In the genomic region with DNA sequence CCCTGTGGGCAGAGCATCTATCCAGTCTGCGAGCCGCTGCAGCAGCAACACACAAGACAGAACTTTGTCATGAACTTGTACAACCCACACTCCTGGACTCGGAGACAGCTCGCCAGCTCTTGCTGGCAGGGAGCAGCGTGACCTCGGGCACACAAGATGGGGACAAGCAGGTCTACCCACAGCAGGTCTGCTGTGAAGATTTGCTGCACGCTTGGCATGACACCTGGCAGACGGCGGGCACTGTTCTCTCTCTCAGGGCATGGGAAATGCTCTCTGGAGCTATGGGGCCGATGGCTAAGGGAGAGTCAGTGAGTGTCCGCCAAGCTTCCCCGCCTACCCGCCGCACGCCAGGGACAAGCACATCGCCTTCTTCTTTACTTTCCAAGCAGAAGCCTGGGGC, we compare ENCODE assay signal across 13 cellular contexts.
DNase-seq lines count a peak whose midpoint lies in the region; ATAC-seq and TF ChIP-seq lines count a peak whose summit lies in the region.
"Had no signal": no experiment of that assay in that cellular context is flagged by ENCODE, and none has a peak within 500 bp of the region (broad histone marks: within the 10 kb centered on the region; RNA-seq: fewer than 3 reads in every experiment).

No MANE protein-coding gene starts in this region.

- no peaks in the 10 kb centered on the region for H3K27me3 Mint-ChIP-seq in CD14-positive monocyte (ENCODE audit: low read depth in 3 of 3)
- H3K27me3 Mint-ChIP-seq in T-cell = no peaks in the 10 kb centered on the region

- H3K27me3 ChIP-seq in esophagus squamous epithelium = no peaks in the 10 kb centered on the region
- no peaks in the 10 kb centered on the region for H3K27me3 ChIP-seq in neuronal stem cell (ENCODE audit: control insufficient read depth in 3 of 3, insufficient read depth in 3 of 3, low read depth in 1 of 3, low read length in 3 of 3)
- H3K27me3 ChIP-seq: esophagus muscularis mucosa had no signal

- no peaks in the 10 kb centered on the region for H3K9me3 Mint-ChIP-seq in CD14-positive monocyte
- H3K9me3 Mint-ChIP-seq in T-cell = no peaks in the 10 kb centered on the region

- no peak for TF ChIP-seq POLR2A in esophagus squamous epithelium (IDR thresholded peaks at IDR 0.05)

- no peak for ATAC-seq in T-cell (replicated peaks in 1 of 4)
- ATAC-seq in HG03457 (IDR thresholded peaks at IDR 0.05; ENCODE audit: unreplicated experiment) = no peak

- TF ChIP-seq CTCF in CD14-positive monocyte (IDR thresholded peaks at IDR 0.05) (no peak), esophagus squamous epithelium (IDR thresholded peaks at IDR 0.05) (no peak)

- H3K4me1 ChIP-seq in esophagus squamous epithelium (peaks cover 17 to 67% (median 31%) of the 10 kb centered on the region in 3 donors), neuronal stem cell (ENCODE audit: control insufficient read depth in 2 of 2, insufficient read depth in 1 of 2, low read depth in 1 of 2, low read length in 2 of 2) (peaks cover 10 to 16% of the 10 kb centered on the region in 2 donors)

- peaks cover 1% of the 10 kb centered on the region for H3K79me1 ChIP-seq in neuronal stem cell (ENCODE audit: low read depth, low read length)

- no peak overlapping the region for H2BK120ac ChIP-seq in neuronal stem cell (ENCODE audit: low read depth, low read length)

- peaks cover 29% of the 10 kb centered on the region for H3K4me1 Mint-ChIP-seq in CD14-positive monocyte
- H3K4me1 Mint-ChIP-seq in T-cell = peaks cover 54 to 76% (median 55%) of the 10 kb centered on the region in 3 donors

- no peak overlapping the region for H3K4me2 ChIP-seq in neuronal stem cell (ENCODE audit: insufficient read depth, low read length, poor library complexity, severe bottlenecking)

- intact Hi-C loops in CD14-positive monocyte (cut with micrococcal nuclease) (loop anchor here in 1 of 2 donors (10.0 kb wide), 2 partner anchors 96 to 296 kb away; partner anchors contain the start of gene ITPKB), esophagus squamous epithelium (cut with DNase I) (no loop called here), posterior vena cava (cut with DNase I) (loop anchor here in 1 of 2 donors (5.0 kb wide), 1 partner anchor 189 kb away; no protein-coding TSS in a partner anchor)

- POLR2A ChIA-PET in T-cell (lab: Charles Lee) = interaction anchor here in 1 of 2 donors (0.7 kb wide), 1 partner anchor 50 kb away, joined by 9 read pairs; no protein-coding TSS in a partner anchor

- no peaks in the 10 kb centered on the region for H3K9me3 ChIP-seq in esophagus squamous epithelium
- no peaks in the 10 kb centered on the region for H3K9me3 ChIP-seq in neuronal stem cell (replicated peaks in 1 of 2; ENCODE audit: control insufficient read depth in 2 of 2, insufficient read depth in 1 of 2, low read depth in 1 of 2, low read length in 2 of 2)
- H3K9me3 ChIP-seq: esophagus muscularis mucosa had no signal

- no peak overlapping the region for H4K91ac ChIP-seq in neuronal stem cell (ENCODE audit: low read depth, low read length, poor library complexity)

- no peak overlapping the region for H3K14ac ChIP-seq in neuronal stem cell (ENCODE audit: low read length)

- CTCF ChIA-PET in T-cell (lab: Charles Lee) = interaction anchor here in 1 of 2 donors (0.6 to 0.7 kb wide), 2 partner anchors 11 to 35 kb away, joined by 3 read pairs; no protein-coding TSS in a partner anchor

- H3K4me3 Mint-ChIP-seq in CD14-positive monocyte = no peak overlapping the region
- H3K4me3 Mint-ChIP-seq in T-cell = no peak overlapping the region

- H3K36me3 Mint-ChIP-seq in CD14-positive monocyte (peaks cover 65 to 80% of the 10 kb centered on the region in 2 donors), T-cell (peaks cover 35% of the 10 kb centered on the region)

- no peak overlapping the region for H2AK5ac ChIP-seq in neuronal stem cell (ENCODE audit: low read depth, low read length)

- H3K27ac Mint-ChIP-seq in CD14-positive monocyte = peak overlapping the region in 2 of 7 donors; percentile 18 to 46
- peak overlapping the region; percentile 28 to 67 for H3K27ac Mint-ChIP-seq in T-cell

- no peak overlapping the region for H3K4ac ChIP-seq in neuronal stem cell (ENCODE audit: low read length)

- no peak overlapping the region for H3K9ac ChIP-seq in neuronal stem cell (ENCODE audit: low read depth, low read length, poor library complexity)

- H2BK5ac ChIP-seq in neuronal stem cell (ENCODE audit: low read length) = no peak overlapping the region

- DNase-seq in CD14-positive monocyte (ENCODE audit: low spot score) = peak; percentile 27
- DNase-seq in T-cell = peak in 1 of 34 experiments; percentile 1
- no peak for DNase-seq in esophagus squamous epithelium (lab: John Stamatoyannopoulos, UW)
- DNase-seq in posterior vena cava (ENCODE audit: low spot score) = peak; percentile 82
- DNase-seq in EL = no peak
- no peak for DNase-seq in neuronal stem cell (ENCODE audit: low spot score)
- DNase-seq in putamen (ENCODE audit: low spot score) = no peak
- DNase-seq: cortex of kidney, kidney glomerular epithelial cell, NCI-H1930, NCI-H510A treated with DMSO at 0.1 percent for 48 hours had no signal

- WGBS in esophagus squamous epithelium, 2 donors = 78 to 93% methylated on average over 7 to 9 of the region's 16 CpGs
- WGBS in neuronal stem cell (ENCODE audit: extremely low coverage in 2 of 2, insufficient read length in 2 of 2, insufficient replicate concordance in 1 of 2), 2 donors = no CpG with 5 or more reads among the region's 16 CpGs

- H3K27ac ChIP-seq in esophagus squamous epithelium (peak overlapping the region in 3 of 4 donors; percentile 58 to 70 (median 70)), neuronal stem cell (replicated peaks; ENCODE audit: low read length) (no peak overlapping the region)

- H3K4me3 ChIP-seq in esophagus squamous epithelium = no peak overlapping the region
- no peak overlapping the region for H3K4me3 ChIP-seq in neuronal stem cell (ENCODE audit: low read length in 2 of 2)
- H3K4me3 ChIP-seq: esophagus muscularis mucosa had no signal

- no peak overlapping the region for H4K8ac ChIP-seq in neuronal stem cell (ENCODE audit: low read depth, low read length)

- H2BK12ac ChIP-seq in neuronal stem cell (ENCODE audit: low read length) = no peak overlapping the region

- no peak overlapping the region for H2BK15ac ChIP-seq in neuronal stem cell (ENCODE audit: low read length)

- no peak overlapping the region for H3K18ac ChIP-seq in neuronal stem cell (ENCODE audit: low read length)

- no peak overlapping the region for H3K23ac ChIP-seq in neuronal stem cell (ENCODE audit: low read depth, low read length, poor library complexity)

- peaks cover 3 to 87% (median 11%) of the 10 kb centered on the region in 3 donors for H3K36me3 ChIP-seq in esophagus squamous epithelium
- peaks cover 0 to 15% of the 10 kb centered on the region in 2 donors for H3K36me3 ChIP-seq in neuronal stem cell (replicated peaks in 1 of 2; ENCODE audit: control insufficient read depth in 2 of 2, insufficient read depth in 2 of 2, low read length in 2 of 2)

- no peak overlapping the region for H2AFZ ChIP-seq in neuronal stem cell (ENCODE audit: low read length)

Comparison
In these comparisons a context has a peak if more than half of its experiments do, and no peak if none do; other contexts are left out.
1. DNase-seq: peak in CD14-positive monocyte (single experiment) and posterior vena cava (single experiment); none in esophagus squamous epithelium (single experiment), EL (single experiment), neuronal stem cell (single experiment) and putamen (single experiment).